16 cellular contexts compared by ENCODE assay signal in genomic region chr11:45424781-45425180, GRCh38.
DNase-seq lines count a peak whose midpoint lies in the region; ATAC-seq and TF ChIP-seq lines count a peak whose summit lies in the region.
"Had no signal": no experiment of that assay in that cellular context is flagged by ENCODE, and none has a peak within 500 bp of the region (broad histone marks: within the 10 kb centered on the region; RNA-seq: fewer than 3 reads in every experiment).

No MANE protein-coding gene starts in this region.

- no peak for ATAC-seq in lower lobe of right lung
- ATAC-seq: GM23338 had no signal

- no peak overlapping the region for H2AK5ac ChIP-seq in neuronal stem cell (ENCODE audit: low read depth, low read length)

- H2AFZ ChIP-seq in neuronal stem cell (ENCODE audit: low read length): no peak overlapping the region
- H2AFZ ChIP-seq: GM23338 had no signal

- H3K9me3 ChIP-seq in neuronal stem cell (replicated peaks in 1 of 2; ENCODE audit: control insufficient read depth in 2 of 2, insufficient read depth in 1 of 2, low read depth in 1 of 2, low read length in 2 of 2): no peaks in the 10 kb centered on the region
- H3K9me3 ChIP-seq in tibial artery: peaks cover 0 to 7% (median 3%) of the 10 kb centered on the region in 3 donors
- H3K9me3 ChIP-seq in lower lobe of right lung: peaks cover 2% of the 10 kb centered on the region
- H3K9me3 ChIP-seq: BLaER1, Caco-2 had no signal

- H3K27ac ChIP-seq in angular gyrus (ENCODE audit: low read depth, low read length) (peak overlapping the region; percentile 24), coronary artery (peak overlapping the region; percentile 69 to 78), neuronal stem cell (replicated peaks; ENCODE audit: low read length) (no peak overlapping the region), tibial artery (peak overlapping the region; percentile 82 to 84), lower lobe of right lung (no peak overlapping the region)
- H3K27ac ChIP-seq: BLaER1 had no signal

- DNase-seq in coronary artery (ENCODE audit: low spot score): peak; percentile 49
- DNase-seq in neuronal stem cell (ENCODE audit: low spot score): no peak
- DNase-seq in tibial artery: no peak
- DNase-seq in glomerular visceral epithelial cell (ENCODE audit: extremely low spot score): no peak
- DNase-seq in RPMI8226: no peak
- DNase-seq in lower lobe of right lung: no peak
- DNase-seq: 8988T; AML-193; Caco-2; CD8-positive, alpha-beta memory T cell; DND-41; GDM1; H7 had no signal

- no peak overlapping the region for H3K23ac ChIP-seq in neuronal stem cell (ENCODE audit: low read depth, low read length, poor library complexity)

- no peak overlapping the region for H3K14ac ChIP-seq in neuronal stem cell (ENCODE audit: low read length)

- no peak overlapping the region for H2BK5ac ChIP-seq in neuronal stem cell (ENCODE audit: low read length)

- no peaks in the 10 kb centered on the region for H3K79me1 ChIP-seq in neuronal stem cell (ENCODE audit: low read depth, low read length)

- no peak overlapping the region for H4K8ac ChIP-seq in neuronal stem cell (ENCODE audit: low read depth, low read length)

- TF ChIP-seq CTCF in coronary artery (IDR thresholded peaks at IDR 0.05) (no peak), tibial artery (IDR thresholded peaks at IDR 0.05) (no peak), lower lobe of right lung (IDR thresholded peaks at IDR 0.05) (no peak)

- H2BK12ac ChIP-seq in neuronal stem cell (ENCODE audit: low read length): no peak overlapping the region

- no peak overlapping the region for H3K9ac ChIP-seq in neuronal stem cell (ENCODE audit: low read depth, low read length, poor library complexity)
- H3K9ac ChIP-seq: BLaER1 had no signal

- intact Hi-C loops in tibial artery (cut with DNase I; ENCODE audit: low total_unique reads) (no loop called here), lower lobe of right lung (cut with DNase I) (no loop called here)

- peaks cover 0 to 4% of the 10 kb centered on the region in 2 donors for H3K4me1 ChIP-seq in neuronal stem cell (ENCODE audit: control insufficient read depth in 2 of 2, insufficient read depth in 1 of 2, low read depth in 1 of 2, low read length in 2 of 2)
- H3K4me1 ChIP-seq in tibial artery: peaks cover 0 to 40% (median 27%) of the 10 kb centered on the region in 4 donors
- H3K4me1 ChIP-seq in lower lobe of right lung: no peaks in the 10 kb centered on the region
- H3K4me1 ChIP-seq: BLaER1, Caco-2 had no signal

- peak overlapping the region; percentile 15 for H3K18ac ChIP-seq in neuronal stem cell (ENCODE audit: low read length)

- H2BK120ac ChIP-seq in neuronal stem cell (ENCODE audit: low read depth, low read length): no peak overlapping the region

- H3K4me3 ChIP-seq in coronary artery (peak overlapping the region; percentile 21), neuronal stem cell (ENCODE audit: low read length in 2 of 2) (no peak overlapping the region), tibial artery (no peak overlapping the region), lower lobe of right lung (no peak overlapping the region)
- H3K4me3 ChIP-seq: BLaER1, GM23338 had no signal

- H3K4me2 ChIP-seq in neuronal stem cell (ENCODE audit: insufficient read depth, low read length, poor library complexity, severe bottlenecking): no peak overlapping the region
- H3K4me2 ChIP-seq: BLaER1, GM23338 had no signal

- no peak overlapping the region for H4K91ac ChIP-seq in neuronal stem cell (ENCODE audit: low read depth, low read length, poor library complexity)

- H3K4ac ChIP-seq in neuronal stem cell (ENCODE audit: low read length): no peak overlapping the region

- no peak overlapping the region for H2BK15ac ChIP-seq in neuronal stem cell (ENCODE audit: low read length)

- no CpG with 5 or more reads among the region's 5 CpGs for WGBS in neuronal stem cell (ENCODE audit: extremely low coverage in 2 of 2, insufficient read length in 2 of 2, insufficient replicate concordance in 1 of 2), 2 donors

- H3K27me3 ChIP-seq in neuronal stem cell (ENCODE audit: control insufficient read depth in 3 of 3, insufficient read depth in 3 of 3, low read depth in 1 of 3, low read length in 3 of 3): no peaks in the 10 kb centered on the region
- H3K27me3 ChIP-seq in tibial artery: no peaks in the 10 kb centered on the region
- H3K27me3 ChIP-seq in lower lobe of right lung (ENCODE audit: low read depth): no peaks in the 10 kb centered on the region
- H3K27me3 ChIP-seq: BLaER1 had no signal

- no peaks in the 10 kb centered on the region for H3K36me3 ChIP-seq in neuronal stem cell (replicated peaks in 1 of 2; ENCODE audit: control insufficient read depth in 2 of 2, insufficient read depth in 2 of 2, low read length in 2 of 2)
- H3K36me3 ChIP-seq in tibial artery: no peaks in the 10 kb centered on the region
- H3K36me3 ChIP-seq in lower lobe of right lung: no peaks in the 10 kb centered on the region
- H3K36me3 ChIP-seq: BLaER1 had no signal

Comparison
In these comparisons a context has a peak if more than half of its experiments do, and no peak if none do; other contexts are left out.
1. H3K27ac ChIP-seq: peak in angular gyrus (single experiment), coronary artery (2 of 2) and tibial artery (2 of 2); none in neuronal stem cell (single experiment) and lower lobe of right lung (single experiment).